ENCODE assay signal across 1 cellular context in genomic region chr12:31773223-31773750, GRCh38.
TF ChIP-seq lines count a peak whose summit lies in the region.

No MANE protein-coding gene starts in this region.

TF ChIP-seq in HepG2, 621 proteins besides CTCF, POLR2A, EP300 and RAD21 (continued from another document and continues in another):
- TF ChIP-seq ZNF276 (CRISPR knock-in tag; IDR thresholded peaks at IDR 0.05; ENCODE audit: low read depth) (no peak), NFIB (CRISPR knock-in tag; IDR thresholded peaks at IDR 0.05; ENCODE audit: borderline replicate concordance) (no peak), ZNF230 (CRISPR knock-in tag; IDR thresholded peaks at IDR 0.05) (peak; percentile 63; the same call in 1 of the 2 replicates), BCL3 (CRISPR knock-in tag; IDR thresholded peaks at IDR 0.05) (no peak), ELK4 (CRISPR knock-in tag; IDR thresholded peaks at IDR 0.05; ENCODE audit: borderline replicate concordance) (no peak), TERF1 (CRISPR knock-in tag; IDR thresholded peaks at IDR 0.05) (no peak), ZEB1 (IDR thresholded peaks at IDR 0.05; ENCODE audit: insufficient replicate concordance, low read depth) (peak; percentile 81), RCOR2 (CRISPR knock-in tag; IDR thresholded peaks at IDR 0.05) (peak; percentile 80), WIZ (CRISPR knock-in tag; IDR thresholded peaks at IDR 0.05) (peak; percentile 71; the same call in 1 of the 2 replicates), TEAD3 (CRISPR knock-in tag; optimal IDR thresholded peaks at IDR 0.05; ENCODE audit: borderline replicate concordance) (peak; percentile 83), LCORL (IDR thresholded peaks at IDR 0.05) (no peak), LCORL (CRISPR knock-in tag; IDR thresholded peaks at IDR 0.05) (peak; percentile 85), MED8 (CRISPR knock-in tag; IDR thresholded peaks at IDR 0.05; ENCODE audit: insufficient replicate concordance) (no peak), ZNF557 (CRISPR knock-in tag; IDR thresholded peaks at IDR 0.05) (no peak), CSRNP2 (CRISPR knock-in tag; conservative IDR thresholded peaks at IDR 0.05; ENCODE audit: low read depth) (no peak), MBD4 (IDR thresholded peaks at IDR 0.05; ENCODE audit: borderline replicate concordance, low read length) (peak; percentile 53; the same call in 1 of the 2 replicates), GPN1 (CRISPR knock-in tag; IDR thresholded peaks at IDR 0.05; ENCODE audit: borderline replicate concordance) (no peak), ZBTB42 (CRISPR knock-in tag; IDR thresholded peaks at IDR 0.05) (no peak), DNMT1 (CRISPR knock-in tag; IDR thresholded peaks at IDR 0.05) (peak; percentile 8; the same call in 1 of the 2 replicates), RFX1 (IDR thresholded peaks at IDR 0.05) (no peak), MTA3 (CRISPR knock-in tag; IDR thresholded peaks at IDR 0.05) (no peak), ZNF501 (CRISPR knock-in tag; IDR thresholded peaks at IDR 0.05) (0 out of 2 replicates have a peak, but pooled peaks have one; percentile 47), ZNF468 (CRISPR knock-in tag; IDR thresholded peaks at IDR 0.05) (no peak), RNF2 (conservative IDR thresholded peaks at IDR 0.05; ENCODE audit: low read depth) (no peak), FOXC1 (CRISPR knock-in tag; IDR thresholded peaks at IDR 0.05; ENCODE audit: borderline replicate concordance) (peak; percentile 56; the same call in 1 of the 2 replicates), ZBTB21 (CRISPR knock-in tag; IDR thresholded peaks at IDR 0.05) (no peak), ZNF639 (CRISPR knock-in tag; conservative IDR thresholded peaks at IDR 0.05) (no peak), CBX5 (CRISPR knock-in tag; IDR thresholded peaks at IDR 0.05; ENCODE audit: borderline replicate concordance) (peak; percentile 96), PITX1 (CRISPR knock-in tag; IDR thresholded peaks at IDR 0.05) (peak; percentile 96), IKZF5 (CRISPR knock-in tag; IDR thresholded peaks at IDR 0.05) (peak; percentile 73; the same call in 1 of the 2 replicates), IKZF1 (IDR thresholded peaks at IDR 0.05) (no peak), PLRG1 (conservative IDR thresholded peaks at IDR 0.05) (no peak), TFAP4 (IDR thresholded peaks at IDR 0.05; ENCODE audit: borderline replicate concordance, low read depth) (peak; percentile 92), REXO4 (CRISPR knock-in tag; IDR thresholded peaks at IDR 0.05; ENCODE audit: borderline replicate concordance) (no peak), ZNF614 (CRISPR knock-in tag; IDR thresholded peaks at IDR 0.05; ENCODE audit: borderline replicate concordance) (peak; percentile 43), ZNF331 (CRISPR knock-in tag; IDR thresholded peaks at IDR 0.05) (peak; percentile 78; the same call in 1 of the 2 replicates), ZNF878 (CRISPR knock-in tag; IDR thresholded peaks at IDR 0.05) (0 out of 2 replicates have a peak, but pooled peaks have one; percentile 66), SSRP1 (CRISPR knock-in tag; IDR thresholded peaks at IDR 0.05) (no peak), ZNF780A (CRISPR knock-in tag; IDR thresholded peaks at IDR 0.05) (no peak), MAX (IDR thresholded peaks at IDR 0.05) (peak; percentile 77), ZNF576 (CRISPR knock-in tag; IDR thresholded peaks at IDR 0.05) (no peak), ZNF879 (CRISPR knock-in tag; IDR thresholded peaks at IDR 0.05) (no peak), THAP7 (CRISPR knock-in tag; IDR thresholded peaks at IDR 0.05) (no peak), ZNF746 (CRISPR knock-in tag; IDR thresholded peaks at IDR 0.05) (no peak; the same call in 1 of the 2 replicates), ZNF660 (CRISPR knock-in tag; IDR thresholded peaks at IDR 0.05; ENCODE audit: borderline replicate concordance, low read depth) (no peak), ZSCAN22 (CRISPR knock-in tag; IDR thresholded peaks at IDR 0.05) (no peak), FOXA3 (CRISPR knock-in tag; IDR thresholded peaks at IDR 0.05) (peak; percentile 96), CBX2 (IDR thresholded peaks at IDR 0.05; ENCODE audit: low read depth, low read length) (no peak), CBX2 (CRISPR knock-in tag; IDR thresholded peaks at IDR 0.05; ENCODE audit: low read depth) (no peak), HBP1 (CRISPR knock-in tag; IDR thresholded peaks at IDR 0.05; ENCODE audit: low read depth) (no peak), ZNF160 (CRISPR knock-in tag; IDR thresholded peaks at IDR 0.05) (no peak), ZSCAN30 (CRISPR knock-in tag; IDR thresholded peaks at IDR 0.05) (no peak), PREB (CRISPR knock-in tag; IDR thresholded peaks at IDR 0.05) (no peak), E2F2 (CRISPR knock-in tag; IDR thresholded peaks at IDR 0.05; ENCODE audit: borderline replicate concordance) (no peak), CBFB (CRISPR knock-in tag; IDR thresholded peaks at IDR 0.05) (no peak)
